8 cellular contexts compared by ENCODE assay signal in the genomic region with DNA sequence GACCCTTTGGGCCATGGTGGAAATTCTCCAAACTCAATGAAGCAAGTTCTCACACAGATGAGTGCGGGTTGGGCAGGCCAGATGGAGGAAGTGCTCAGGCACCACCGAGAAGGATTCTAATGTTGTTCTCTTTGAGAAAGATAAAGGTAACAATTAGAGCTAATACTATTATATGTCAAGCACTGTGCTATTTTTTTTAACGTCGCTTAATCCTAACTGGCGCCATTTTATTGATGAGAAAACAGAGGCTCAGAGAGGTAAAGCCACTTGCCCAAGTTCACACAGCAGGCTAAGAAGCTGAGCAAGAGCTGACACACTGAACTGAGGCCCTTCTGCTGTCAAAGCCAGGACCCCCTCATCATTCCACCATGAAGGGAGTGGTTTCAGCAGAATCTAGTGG. TPM values are rescaled to one million over a fixed set of nuclear protein-coding genes. Genes with fewer than 3 reads are reported as not detected.
A peak's percentile ranks its signal among the peaks of the same experiment; 100 is the strongest.
DNase-seq lines count a peak whose midpoint lies in the region; ATAC-seq and TF ChIP-seq lines count a peak whose summit lies in the region.

No MANE protein-coding gene starts in this region.

- 0 out of 2 replicates have a peak, but pooled peaks cover 3% of the 10 kb centered on the region for H3F3A ChIP-seq in GM23338 (replicated peaks; ENCODE audit: low read depth)

- peak overlapping the region; percentile 90 for H3K4me2 ChIP-seq in GM23338
- peak overlapping the region; percentile 81 for H3K4me2 ChIP-seq in fibroblast of lung (ENCODE audit: extremely low read depth, insufficient read depth, low read length)

- ATAC-seq in GM23338 (no peak), HG02610 (IDR thresholded peaks at IDR 0.05; ENCODE audit: unreplicated experiment) (no peak), HG02571 (IDR thresholded peaks at IDR 0.05; ENCODE audit: unreplicated experiment) (no peak)

- H3K79me2 ChIP-seq in GM23338 (replicated peaks; ENCODE audit: insufficient read depth) (peaks cover 59% of the 10 kb centered on the region), fibroblast of lung (ENCODE audit: control insufficient read depth, insufficient read depth, low read length) (peaks cover 54% of the 10 kb centered on the region)

- no peak for TF ChIP-seq CTCF in GM23338 (conservative IDR thresholded peaks at IDR 0.05; ENCODE audit: low read depth in 2 of 2)
- no peak for TF ChIP-seq CTCF in fibroblast of lung (conservative IDR thresholded peaks at IDR 0.05 in 1 of 2, IDR thresholded peaks at IDR 0.05 in 1 of 2; ENCODE audit: low read depth in 1 of 2, low read length in 2 of 2)
- no peak for TF ChIP-seq CTCF in sigmoid colon (IDR thresholded peaks at IDR 0.05)

- intact Hi-C loops in sigmoid colon (cut with DNase I): loop anchor here (5.0 kb wide), 1 partner anchor 152 kb away; a partner anchor contains a TSS

- DNase-seq in GM23338 (ENCODE audit: low spot score) (no peak), SJCRH30 (no peak), fibroblast of lung (ENCODE audit: low read depth in 2 of 2) (no peak), sigmoid colon (no peak), iPS-NIHi7 (ENCODE audit: extremely low spot score) (no peak), DMS79 treated with DMSO at 0.1 percent for 48 hours (lab: John Stamatoyannopoulos, UW) (no peak)

- 22 to 26% methylated on average over 5 of the region's 5 CpGs for WGBS in sigmoid colon, 2 donors

- peaks cover 30% of the 10 kb centered on the region for H3K4me1 ChIP-seq in GM23338 (ENCODE audit: insufficient read depth)
- peaks cover 35% of the 10 kb centered on the region for H3K4me1 ChIP-seq in SJCRH30
- H3K4me1 ChIP-seq in fibroblast of lung (ENCODE audit: control insufficient read depth, extremely low read depth, insufficient read depth, low read length): peaks cover 12% of the 10 kb centered on the region
- peaks cover 0 to 40% (median 32%) of the 10 kb centered on the region in 4 donors for H3K4me1 ChIP-seq in sigmoid colon

- H3K9ac ChIP-seq in fibroblast of lung (ENCODE audit: insufficient read depth, low read length): no peak overlapping the region

- no peaks in the 10 kb centered on the region for H3K9me3 Mint-ChIP-seq in GM23338

- H4K20me1 ChIP-seq in GM23338 (replicated peaks; ENCODE audit: insufficient read depth) (peaks cover 48% of the 10 kb centered on the region), fibroblast of lung (ENCODE audit: control insufficient read depth, extremely low read depth, insufficient read depth, low read length) (no peaks in the 10 kb centered on the region)

- H3K27ac Mint-ChIP-seq in GM23338: peak overlapping the region; percentile 38; the same call in 1 of the 2 replicates

- peaks cover 5% of the 10 kb centered on the region; the same call in 1 of the 3 replicates for H3K36me3 Mint-ChIP-seq in GM23338 (ENCODE audit: low read depth)

- H3K4me3 Mint-ChIP-seq in GM23338: peak overlapping the region; percentile 97

- TF ChIP-seq POLR2A in sigmoid colon (IDR thresholded peaks at IDR 0.05): no peak

- H3K36me3 ChIP-seq in GM23338 (ENCODE audit: insufficient read depth) (no peaks in the 10 kb centered on the region; the same call in 1 of the 2 replicates), SJCRH30 (peaks cover 10% of the 10 kb centered on the region), fibroblast of lung (ENCODE audit: control insufficient read depth, insufficient read depth, low read length) (no peaks in the 10 kb centered on the region), sigmoid colon (peaks cover 0 to 2% (median 0%) of the 10 kb centered on the region in 4 donors)

- H3K27ac ChIP-seq in GM23338 (ENCODE audit: low read depth): 0 out of 2 replicates have a peak overlapping the region, but pooled peaks have one; percentile 28
- H3K27ac ChIP-seq in SJCRH30: peak overlapping the region; percentile 81
- no peak overlapping the region for H3K27ac ChIP-seq in fibroblast of lung (ENCODE audit: insufficient read depth, low read length)
- peak overlapping the region in 1 of 4 donors; percentile 78 for H3K27ac ChIP-seq in sigmoid colon

- H3K4me1 Mint-ChIP-seq in GM23338: peaks cover 41% of the 10 kb centered on the region

- H3K9me2 ChIP-seq in GM23338 (ENCODE audit: insufficient read depth): no peaks in the 10 kb centered on the region

- H3K27me3 ChIP-seq in GM23338 (ENCODE audit: insufficient read depth) (no peaks in the 10 kb centered on the region), SJCRH30 (no peaks in the 10 kb centered on the region), fibroblast of lung (ENCODE audit: control insufficient read depth, insufficient read depth, low read length) (no peaks in the 10 kb centered on the region), sigmoid colon (no peaks in the 10 kb centered on the region)

- H3K9me3 ChIP-seq in SJCRH30 (replicated peaks) (no peaks in the 10 kb centered on the region), fibroblast of lung (ENCODE audit: control insufficient read depth, insufficient read depth, low read depth, low read length) (no peaks in the 10 kb centered on the region), sigmoid colon (no peaks in the 10 kb centered on the region)

- peaks cover 6% of the 10 kb centered on the region for H3K27me3 Mint-ChIP-seq in GM23338 (ENCODE audit: insufficient read depth, low read depth, poor library complexity)

- no peak overlapping the region for H2AFZ ChIP-seq in GM23338
- H2AFZ ChIP-seq in fibroblast of lung (ENCODE audit: low read length): no peak overlapping the region

- H3K4me3 ChIP-seq in GM23338 (peak overlapping the region; percentile 96), SJCRH30 (peak overlapping the region; percentile 90), fibroblast of lung (replicated peaks in 1 of 4; ENCODE audit: control extremely low read depth in 1 of 4, insufficient read depth in 1 of 4, low read depth in 3 of 4, low read length in 4 of 4) (peak overlapping the region; percentile 57 to 90 (median 70)), sigmoid colon (peak overlapping the region; percentile 80 to 92 (median 86))

- no peak for TF ChIP-seq EP300 in sigmoid colon (IDR thresholded peaks at IDR 0.05)

TF ChIP-seq in GM23338, 12 proteins besides CTCF, POLR2A, EP300 and RAD21 (continues in another document):
- no peak for TF ChIP-seq STAT1 (IDR thresholded peaks at IDR 0.05; ENCODE audit: unreplicated experiment)
- TF ChIP-seq, protein P1, sequence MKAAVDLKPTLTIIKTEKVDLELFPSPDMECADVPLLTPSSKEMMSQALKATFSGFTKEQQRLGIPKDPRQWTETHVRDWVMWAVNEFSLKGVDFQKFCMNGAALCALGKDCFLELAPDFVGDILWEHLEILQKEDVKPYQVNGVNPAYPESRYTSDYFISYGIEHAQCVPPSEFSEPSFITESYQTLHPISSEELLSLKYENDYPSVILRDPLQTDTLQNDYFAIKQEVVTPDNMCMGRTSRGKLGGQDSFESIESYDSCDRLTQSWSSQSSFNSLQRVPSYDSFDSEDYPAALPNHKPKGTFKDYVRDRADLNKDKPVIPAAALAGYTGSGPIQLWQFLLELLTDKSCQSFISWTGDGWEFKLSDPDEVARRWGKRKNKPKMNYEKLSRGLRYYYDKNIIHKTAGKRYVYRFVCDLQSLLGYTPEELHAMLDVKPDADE (IDR thresholded peaks at IDR 0.05): no peak
- no peak for TF ChIP-seq CREB1 (CRISPR knock-in tag; IDR thresholded peaks at IDR 0.05; ENCODE audit: low read depth)
- TF ChIP-seq ZNF114 (CRISPR knock-in tag; IDR thresholded peaks at IDR 0.05): no peak
- no peak for TF ChIP-seq POLR2AphosphoS5 (IDR thresholded peaks at IDR 0.05; ENCODE audit: low read depth)
- TF ChIP-seq, protein P2, sequence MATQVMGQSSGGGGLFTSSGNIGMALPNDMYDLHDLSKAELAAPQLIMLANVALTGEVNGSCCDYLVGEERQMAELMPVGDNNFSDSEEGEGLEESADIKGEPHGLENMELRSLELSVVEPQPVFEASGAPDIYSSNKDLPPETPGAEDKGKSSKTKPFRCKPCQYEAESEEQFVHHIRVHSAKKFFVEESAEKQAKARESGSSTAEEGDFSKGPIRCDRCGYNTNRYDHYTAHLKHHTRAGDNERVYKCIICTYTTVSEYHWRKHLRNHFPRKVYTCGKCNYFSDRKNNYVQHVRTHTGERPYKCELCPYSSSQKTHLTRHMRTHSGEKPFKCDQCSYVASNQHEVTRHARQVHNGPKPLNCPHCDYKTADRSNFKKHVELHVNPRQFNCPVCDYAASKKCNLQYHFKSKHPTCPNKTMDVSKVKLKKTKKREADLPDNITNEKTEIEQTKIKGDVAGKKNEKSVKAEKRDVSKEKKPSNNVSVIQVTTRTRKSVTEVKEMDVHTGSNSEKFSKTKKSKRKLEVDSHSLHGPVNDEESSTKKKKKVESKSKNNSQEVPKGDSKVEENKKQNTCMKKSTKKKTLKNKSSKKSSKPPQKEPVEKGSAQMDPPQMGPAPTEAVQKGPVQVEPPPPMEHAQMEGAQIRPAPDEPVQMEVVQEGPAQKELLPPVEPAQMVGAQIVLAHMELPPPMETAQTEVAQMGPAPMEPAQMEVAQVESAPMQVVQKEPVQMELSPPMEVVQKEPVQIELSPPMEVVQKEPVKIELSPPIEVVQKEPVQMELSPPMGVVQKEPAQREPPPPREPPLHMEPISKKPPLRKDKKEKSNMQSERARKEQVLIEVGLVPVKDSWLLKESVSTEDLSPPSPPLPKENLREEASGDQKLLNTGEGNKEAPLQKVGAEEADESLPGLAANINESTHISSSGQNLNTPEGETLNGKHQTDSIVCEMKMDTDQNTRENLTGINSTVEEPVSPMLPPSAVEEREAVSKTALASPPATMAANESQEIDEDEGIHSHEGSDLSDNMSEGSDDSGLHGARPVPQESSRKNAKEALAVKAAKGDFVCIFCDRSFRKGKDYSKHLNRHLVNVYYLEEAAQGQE (IDR thresholded peaks at IDR 0.05; ENCODE audit: unreplicated experiment): no peak
- no peak for TF ChIP-seq NANOG (IDR thresholded peaks at IDR 0.05; ENCODE audit: borderline replicate concordance)

RNA-seq across cellular contexts. Expression of a gene that starts 1.0 kb away (rescaled TPM):
- 403 and 426 TPM in 2 replicates for total RNA-seq in GM23338 (2014; rRNA removed; shearing (Covaris generic))
- polyA plus RNA-seq in GM23338 (2016; fragmentation: Nextera tagmentation; extraction: Ambion mirVana): 553 and 579 TPM in 2 replicates
- 569 and 597 TPM in 2 replicates for total RNA-seq in SJCRH30 (2014; rRNA removed; shearing (Covaris generic))
- total RNA-seq in fibroblast of lung: 127 and 137 TPM in 2 replicates
- 177 and 320 TPM in 2 replicates for polyA plus RNA-seq in fibroblast of lung
- 183 and 284 TPM in 2 replicates for polyA plus RNA-seq in fibroblast of lung (2012)
- 591 and 953 TPM in 2 replicates for polyA minus RNA-seq in fibroblast of lung (ENCODE audit: low replicate concordance)
- 100 to 1,000 TPM in 3 of 4 donors, 10 to 100 TPM in 1; 96.4 to 147 (median 109) TPM for total RNA-seq in sigmoid colon
- 100 to 1,000 TPM; 121 to 333 (median 225) TPM for polyA plus RNA-seq in sigmoid colon

RNA-seq across cellular contexts. Expression of a gene that starts 11.2 kb away (rescaled TPM):
- 8.6 and 8.9 TPM in 2 replicates for total RNA-seq in GM23338 (2014; rRNA removed; shearing (Covaris generic))
- polyA plus RNA-seq in GM23338 (2016; fragmentation: Nextera tagmentation; extraction: Ambion mirVana) (6.5 and 7.2 TPM in 2 replicates), fibroblast of lung (7.5 and 7.7 TPM in 2 replicates), sigmoid colon (10 to 100 TPM in 1 of 3 donors, 1 to 10 TPM in 2; 6.6 to 11.4 (median 6.9) TPM)
- 14.4 and 15.2 TPM in 2 replicates for total RNA-seq in SJCRH30 (2014; rRNA removed; shearing (Covaris generic))
- total RNA-seq in fibroblast of lung (8.5 and 12.2 TPM in 2 replicates), sigmoid colon (10 to 100 TPM in 2 of 4 donors, 1 to 10 TPM in 2; 8.0 to 11.4 (median 9.3) TPM)
- 9.8 and 11.9 TPM in 2 replicates for polyA plus RNA-seq in fibroblast of lung (2012)
- polyA minus RNA-seq in fibroblast of lung (ENCODE audit: low replicate concordance): 22.3 and 50.9 TPM in 2 replicates
